In the genomic region with DNA sequence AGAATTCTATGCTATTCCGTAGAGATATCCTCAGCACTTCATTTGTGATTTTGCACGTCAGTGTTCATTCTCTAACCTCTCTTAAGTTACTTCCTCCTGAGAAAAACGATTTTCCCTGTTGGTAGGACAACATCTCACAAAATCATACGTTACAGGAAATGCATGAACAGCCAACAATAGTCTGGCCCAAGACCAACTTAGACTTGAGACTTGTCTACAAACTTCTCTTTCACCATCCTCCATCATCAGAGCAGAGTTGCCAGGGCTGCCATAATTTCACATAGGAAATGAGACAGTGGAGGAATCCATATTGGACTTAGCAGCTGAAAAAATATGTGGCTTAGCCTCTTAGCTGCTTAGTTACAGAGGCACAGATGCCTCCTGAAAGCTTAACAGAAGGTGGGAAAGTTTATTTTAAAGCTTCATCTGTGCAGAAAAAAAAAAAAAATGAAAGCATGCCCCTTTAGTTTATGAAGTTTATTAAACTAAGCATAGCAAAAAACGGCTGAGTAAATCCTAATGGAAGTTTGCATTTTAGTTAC, we compare ENCODE assay signal across 15 cellular contexts.
DNase-seq lines count a peak whose midpoint lies in the region; ATAC-seq and TF ChIP-seq lines count a peak whose summit lies in the region.
"Had no signal": no experiment of that assay in that cellular context is flagged by ENCODE, and none has a peak within 500 bp of the region (broad histone marks: within the 10 kb centered on the region; RNA-seq: fewer than 3 reads in every experiment).

No MANE protein-coding gene starts in this region.

- H3K27me3 Mint-ChIP-seq in activated CD8-positive, alpha-beta T cell treated with anti-CD3 and anti-CD28 coated beads, Interleukin-2, amount 10 ng/mL, durations not matched to agents 7 days and 5 days (ENCODE audit: low read depth), result peaks cover 1% of the 10 kb centered on the region
- H3K27me3 Mint-ChIP-seq: B cell; CD4-positive, CD25-positive, alpha-beta regulatory T cell had no signal

- no peaks in the 10 kb centered on the region for H3K36me3 Mint-ChIP-seq in activated CD8-positive, alpha-beta T cell treated with anti-CD3 and anti-CD28 coated beads, Interleukin-2, amount 10 ng/mL, durations not matched to agents 7 days and 5 days (ENCODE audit: low read depth)
- H3K36me3 Mint-ChIP-seq: CD4-positive, CD25-positive, alpha-beta regulatory T cell had no signal

- ATAC-seq in HG02759 (IDR thresholded peaks at IDR 0.05; ENCODE audit: unreplicated experiment), result no peak
- no peak for ATAC-seq in activated CD8-positive, alpha-beta T cell treated with anti-CD3 and anti-CD28 coated beads, Interleukin-2, amount 10 ng/mL, durations not matched to agents 7 days and 5 days

- H3K79me2 ChIP-seq in fibroblast of lung (ENCODE audit: control insufficient read depth, insufficient read depth, low read length), result no peaks in the 10 kb centered on the region

- H3K4me3 Mint-ChIP-seq in activated CD8-positive, alpha-beta T cell treated with anti-CD3 and anti-CD28 coated beads, Interleukin-2, amount 10 ng/mL, durations not matched to agents 7 days and 5 days, result no peak overlapping the region
- H3K4me3 Mint-ChIP-seq: B cell; CD4-positive, CD25-positive, alpha-beta regulatory T cell had no signal

- H3K4me2 ChIP-seq in fibroblast of lung (ENCODE audit: extremely low read depth, insufficient read depth, low read length), result no peak overlapping the region

- H3K36me3 ChIP-seq in fibroblast of lung (ENCODE audit: control insufficient read depth, insufficient read depth, low read length), result no peaks in the 10 kb centered on the region
- H3K36me3 ChIP-seq: HAP-1 had no signal

- CTCF ChIA-PET in activated CD8-positive, alpha-beta T cell treated with anti-CD3 and anti-CD28 coated beads, Interleukin-2, amount 10 ng/mL, durations not matched to agents 7 days and 5 days (lab: Charles Lee), result no interaction called here

- H3K9ac ChIP-seq in fibroblast of lung (ENCODE audit: insufficient read depth, low read length), result no peak overlapping the region

- no peaks in the 10 kb centered on the region for H3K9me3 Mint-ChIP-seq in activated CD8-positive, alpha-beta T cell treated with anti-CD3 and anti-CD28 coated beads, Interleukin-2, amount 10 ng/mL, durations not matched to agents 7 days and 5 days (ENCODE audit: insufficient read depth)

- no peak overlapping the region for H3K4me3 ChIP-seq in fibroblast of lung (replicated peaks in 1 of 4; ENCODE audit: control extremely low read depth in 1 of 4, insufficient read depth in 1 of 4, low read depth in 3 of 4, low read length in 4 of 4)
- H3K4me3 ChIP-seq: HAP-1 had no signal

- TF ChIP-seq CTCF in fibroblast of lung (conservative IDR thresholded peaks at IDR 0.05 in 1 of 2, IDR thresholded peaks at IDR 0.05 in 1 of 2; ENCODE audit: low read depth in 1 of 2, low read length in 2 of 2), result no peak

- H3K27ac Mint-ChIP-seq in activated CD8-positive, alpha-beta T cell treated with anti-CD3 and anti-CD28 coated beads, Interleukin-2, amount 10 ng/mL, durations not matched to agents 7 days and 5 days, result no peak overlapping the region
- H3K27ac Mint-ChIP-seq: B cell; CD4-positive, CD25-positive, alpha-beta regulatory T cell had no signal

- peaks cover 2% of the 10 kb centered on the region for H3K4me1 Mint-ChIP-seq in activated CD8-positive, alpha-beta T cell treated with anti-CD3 and anti-CD28 coated beads, Interleukin-2, amount 10 ng/mL, durations not matched to agents 7 days and 5 days (ENCODE audit: low read depth)
- H3K4me1 Mint-ChIP-seq: B cell; CD4-positive, CD25-positive, alpha-beta regulatory T cell had no signal

- H3K27ac ChIP-seq in fibroblast of lung (ENCODE audit: insufficient read depth, low read length), result no peak overlapping the region
- H3K27ac ChIP-seq: RWPE1 had no signal

- POLR2A ChIA-PET in activated CD8-positive, alpha-beta T cell treated with anti-CD3 and anti-CD28 coated beads, Interleukin-2, amount 10 ng/mL, durations not matched to agents 7 days and 5 days (lab: Charles Lee), result no interaction called here

- in situ Hi-C loops in KBM-7 (cut with MboI; ENCODE audit: low pct_unique_long_range_greater_than_20kb, low sequenced_read_pairs), result no loop called here

- DNase-seq in KBM-7, result peak; percentile 69
- peak; percentile 81 for DNase-seq in NCI-H82 (lab: John Stamatoyannopoulos, UW)
- DNase-seq in fibroblast of lung (ENCODE audit: low read depth in 2 of 2), result no peak
- peak; percentile 35 for DNase-seq in pulmonary artery endothelial cell (ENCODE audit: low read depth, low spot score)
- DNase-seq in NCI-H748 (lab: John Stamatoyannopoulos, UW; ENCODE audit: unreplicated experiment), result no peak
- no peak for DNase-seq in activated CD8-positive, alpha-beta T cell treated with anti-CD3 and anti-CD28 coated beads, Interleukin-2, amount 10 ng/mL, durations not matched to agents 7 days and 5 days
- DNase-seq: Caco-2; CD4-positive, CD25-positive, alpha-beta regulatory T cell; NCI-H1436 treated with DMSO at 0.1 percent for 48 hours; NCI-H2081; NCI-H526 treated with DMSO at 0.1 percent for 48 hours had no signal

- H3K4me1 ChIP-seq in fibroblast of lung (ENCODE audit: control insufficient read depth, extremely low read depth, insufficient read depth, low read length), result no peaks in the 10 kb centered on the region
- H3K4me1 ChIP-seq: Caco-2, HAP-1 had no signal

- H4K20me1 ChIP-seq in fibroblast of lung (ENCODE audit: control insufficient read depth, extremely low read depth, insufficient read depth, low read length), result no peaks in the 10 kb centered on the region

- H2AFZ ChIP-seq in fibroblast of lung (ENCODE audit: low read length), result peak overlapping the region; percentile 45

- no peaks in the 10 kb centered on the region for H3K27me3 ChIP-seq in fibroblast of lung (ENCODE audit: control insufficient read depth, insufficient read depth, low read length)

- H3K9me3 ChIP-seq in fibroblast of lung (ENCODE audit: control insufficient read depth, insufficient read depth, low read depth, low read length), result no peaks in the 10 kb centered on the region
- H3K9me3 ChIP-seq: Caco-2, HAP-1 had no signal

Comparison
In these comparisons a context has a peak if more than half of its experiments do, and no peak if none do; other contexts are left out.
1. DNase-seq: peak in KBM-7 (single experiment), NCI-H82 (single experiment) and pulmonary artery endothelial cell (single experiment); none in fibroblast of lung (0 of 2), NCI-H748 (single experiment) and activated CD8-positive, alpha-beta T cell treated with anti-CD3 and anti-CD28 coated beads, Interleukin-2, amount 10 ng/mL, durations not matched to agents 7 days and 5 days (single experiment).